In the genomic region with DNA sequence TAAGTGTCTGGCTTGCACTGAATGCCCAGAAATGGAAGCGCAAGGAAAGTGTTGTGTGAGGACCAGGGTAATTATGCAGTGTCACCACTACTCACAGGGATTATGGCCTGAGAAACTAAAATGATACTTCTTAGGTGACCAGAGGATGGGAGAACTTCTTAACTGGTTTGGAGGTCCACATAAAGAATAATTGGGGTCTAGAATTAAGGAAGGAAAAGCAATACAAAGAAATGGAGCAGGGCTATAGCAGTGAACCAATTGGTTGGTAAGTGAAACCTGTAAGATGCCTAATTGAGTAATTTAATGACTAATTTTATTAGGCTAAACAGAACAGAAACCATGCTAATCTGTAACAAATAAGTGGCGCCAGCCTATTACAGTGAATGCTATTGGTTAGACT, we compare ENCODE assay signal across 1 cellular context.
TF ChIP-seq lines count a peak whose summit lies in the region.

No MANE protein-coding gene starts in this region.

TF ChIP-seq in WTC11, 78 proteins besides CTCF, POLR2A, EP300 and RAD21 (continued from another document):
- TF ChIP-seq CDX4 (CRISPR knock-in tag; IDR thresholded peaks at IDR 0.05; ENCODE audit: borderline replicate concordance) (no peak), MLX (CRISPR knock-in tag; IDR thresholded peaks at IDR 0.05) (no peak)
TF ChIP-seq in WTC11: peak in this region for 0.
